Comparison of ENCODE assay signal across 9 cellular contexts in genomic region chr1:205849619-205850355, GRCh38. TPM values are rescaled to one million over a fixed set of nuclear protein-coding genes. Genes with fewer than 3 reads are reported as not detected.
DNase-seq lines count a peak whose midpoint lies in the region; ATAC-seq and TF ChIP-seq lines count a peak whose summit lies in the region.
"Had no signal": no experiment of that assay in that cellular context is flagged by ENCODE, and none has a peak within 500 bp of the region (broad histone marks: within the 10 kb centered on the region; RNA-seq: fewer than 3 reads in every experiment).

A gene with protein sequence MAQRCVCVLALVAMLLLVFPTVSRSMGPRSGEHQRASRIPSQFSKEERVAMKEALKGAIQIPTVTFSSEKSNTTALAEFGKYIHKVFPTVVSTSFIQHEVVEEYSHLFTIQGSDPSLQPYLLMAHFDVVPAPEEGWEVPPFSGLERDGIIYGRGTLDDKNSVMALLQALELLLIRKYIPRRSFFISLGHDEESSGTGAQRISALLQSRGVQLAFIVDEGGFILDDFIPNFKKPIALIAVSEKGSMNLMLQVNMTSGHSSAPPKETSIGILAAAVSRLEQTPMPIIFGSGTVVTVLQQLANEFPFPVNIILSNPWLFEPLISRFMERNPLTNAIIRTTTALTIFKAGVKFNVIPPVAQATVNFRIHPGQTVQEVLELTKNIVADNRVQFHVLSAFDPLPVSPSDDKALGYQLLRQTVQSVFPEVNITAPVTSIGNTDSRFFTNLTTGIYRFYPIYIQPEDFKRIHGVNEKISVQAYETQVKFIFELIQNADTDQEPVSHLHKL (minus strand): TSS chr1:205850132. CDS start chr1:205850072, 60 bp downstream.

- TF ChIP-seq CTCF in left lung (IDR thresholded peaks at IDR 0.05): no peak

- H3K4me1 ChIP-seq in left lung: peaks cover 0 to 7% of the 10 kb centered on the region in 2 donors

- DNase-seq in activated CD4-positive, CD25-positive, alpha-beta regulatory T cell treated with anti-CD3 and anti-CD28 coated beads, Interleukin-2, amount 50 U/mL, for 16 hours (ENCODE audit: low read depth, low spot score): peak; percentile 51
- DNase-seq in central memory CD4-positive, alpha-beta T cell: peak; percentile 88
- DNase-seq in left lung: peak; percentile 70 to 75
- DNase-seq in stimulated activated CD4-positive, alpha-beta T cell treated with anti-CD3 and anti-CD28 coated beads, TNF-alpha, amount 100 ng/mL, for 4 hours (ENCODE audit: low read depth in 3 of 3): peak; percentile 30 to 66 (median 50)
- DNase-seq in NCI-H69 (lab: John Stamatoyannopoulos, UW): no peak
- DNase-seq in HuH-7.5 (ENCODE audit: low spot score): no peak

- no peaks in the 10 kb centered on the region for H3K36me3 ChIP-seq in left lung

- peak within 1 kb of the TSS in 1 of 2 donors; percentile 36 for H3K4me3 ChIP-seq in left lung

- peak; percentile 99 for ATAC-seq in GM18517 (IDR thresholded peaks at IDR 0.05; ENCODE audit: unreplicated experiment)
- ATAC-seq in HG03103 (IDR thresholded peaks at IDR 0.05; ENCODE audit: low read depth, unreplicated experiment): peak; percentile 79
- ATAC-seq in left lung: peak; percentile 95

- peaks cover 0 to 12% of the 10 kb centered on the region in 2 donors for H3K27me3 ChIP-seq in left lung

- intact Hi-C loops in left lung (cut with DNase I): no loop called here

- H3K9me3 ChIP-seq in left lung: peaks cover 0 to 6% of the 10 kb centered on the region in 2 donors

- no peak within 1 kb of the TSS for H3K27ac ChIP-seq in left lung

RNA-seq across cellular contexts. Expression of the gene that starts here (rescaled TPM):
- under 1 TPM; 0.13 to 0.32 TPM for total RNA-seq in left lung
- total RNA-seq: NCI-H460 had no signal

Comparison
In these comparisons a context has a peak if more than half of its experiments do, and no peak if none do; other contexts are left out.
1. Peak in DNase-seq and ATAC-seq in left lung; RNA of the gene not detected or under 1 TPM.
2. DNase-seq: peak in activated CD4-positive, CD25-positive, alpha-beta regulatory T cell treated with anti-CD3 and anti-CD28 coated beads, Interleukin-2, amount 50 U/mL, for 16 hours (single experiment), central memory CD4-positive, alpha-beta T cell (single experiment) and stimulated activated CD4-positive, alpha-beta T cell treated with anti-CD3 and anti-CD28 coated beads, TNF-alpha, amount 100 ng/mL, for 4 hours (3 of 3); none in NCI-H69 (single experiment) and HuH-7.5 (single experiment).
3. Peak in every context shown above with its lines, with median percentiles within 50 percentile points of each other: ATAC-seq.